Comparison of ENCODE assay signal across 12 cellular contexts in the genomic region with DNA sequence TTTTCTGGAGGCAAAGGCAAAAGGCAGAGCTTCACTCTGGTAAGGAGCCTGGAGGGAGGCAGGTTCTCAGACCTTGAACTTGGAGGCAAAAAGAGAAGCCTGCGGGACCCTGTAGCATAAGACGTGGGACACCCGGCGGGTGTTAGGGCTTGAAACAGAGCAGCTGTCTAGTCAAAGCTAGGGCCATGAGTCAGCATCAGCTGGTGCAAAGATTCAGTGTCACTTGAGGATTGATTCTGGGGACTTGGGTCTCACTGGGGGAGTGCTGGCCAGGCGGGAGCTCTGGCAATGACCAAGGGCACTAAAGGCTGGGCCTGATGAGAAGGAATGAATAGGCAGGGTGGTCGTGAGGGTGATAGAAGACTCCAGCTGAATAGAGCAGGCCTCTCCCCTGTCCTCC.
A peak's percentile ranks its signal among the peaks of the same experiment; 100 is the strongest.
DNase-seq lines count a peak whose midpoint lies in the region; ATAC-seq and TF ChIP-seq lines count a peak whose summit lies in the region.
"Had no signal": no experiment of that assay in that cellular context is flagged by ENCODE, and none has a peak within 500 bp of the region (broad histone marks: within the 10 kb centered on the region; RNA-seq: fewer than 3 reads in every experiment).

No MANE protein-coding gene starts in this region.

- H3K27ac ChIP-seq in rectal smooth muscle tissue (ENCODE audit: low read depth, low read length), result peak overlapping the region; percentile 59

- ATAC-seq in left cardiac atrium, result peak; percentile 49 to 83
- no peak for ATAC-seq in GM18858 (IDR thresholded peaks at IDR 0.05; ENCODE audit: unreplicated experiment)
- no peak for ATAC-seq in GM21447 (IDR thresholded peaks at IDR 0.05; ENCODE audit: unreplicated experiment)
- ATAC-seq in sciatic nerve, result no peak

- peaks cover 49% of the 10 kb centered on the region for H3K4me1 ChIP-seq in rectal smooth muscle tissue (ENCODE audit: control insufficient read depth, insufficient read depth, low read length)

- H3K4me3 ChIP-seq in cardiac fibroblast (replicated peaks in 1 of 2; ENCODE audit: low read depth in 2 of 2, low read length in 2 of 2) (no peak overlapping the region), rectal smooth muscle tissue (ENCODE audit: low read length) (no peak overlapping the region)

- TF ChIP-seq CTCF in cardiac fibroblast (IDR thresholded peaks at IDR 0.05; ENCODE audit: low read depth, low read length), result no peak

- peak; percentile 48 for DNase-seq in Ammon's horn (ENCODE audit: low spot score)
- peak; percentile 31 for DNase-seq in cardiac fibroblast (ENCODE audit: low read depth in 2 of 2)
- DNase-seq in left cardiac atrium, result peak; percentile 36
- no peak for DNase-seq in sciatic nerve (ENCODE audit: low spot score)
- no peak for DNase-seq in NCI-H748 (lab: John Stamatoyannopoulos, UW; ENCODE audit: unreplicated experiment)
- DNase-seq: activated naive CD4-positive, alpha-beta T cell treated with anti-CD3 and anti-CD28 coated beads, Interleukin-2, amount 50 U/mL, for 16 hours; KG1; NCI-H1436 treated with DMSO at 0.1 percent for 48 hours; NCI-H524 treated with DMSO at 0.1 percent for 48 hours had no signal

- H3K27me3 ChIP-seq in rectal smooth muscle tissue (ENCODE audit: control insufficient read depth, insufficient read depth, low read length), result no peaks in the 10 kb centered on the region

- H3K36me3 ChIP-seq in rectal smooth muscle tissue (ENCODE audit: control insufficient read depth, insufficient read depth, low read length), result no peaks in the 10 kb centered on the region

- intact Hi-C loops in left cardiac atrium (cut with DNase I) (no loop called here), sciatic nerve (cut with DNase I) (no loop called here)

- H3K9ac ChIP-seq in rectal smooth muscle tissue (ENCODE audit: low read length), result no peak overlapping the region

Comparison
In these comparisons a context has a peak if more than half of its experiments do, and no peak if none do; other contexts are left out.
1. DNase-seq: peak in Ammon's horn (single experiment), cardiac fibroblast (2 of 2) and left cardiac atrium (single experiment); none in sciatic nerve (single experiment) and NCI-H748 (single experiment).
2. ATAC-seq: peak in left cardiac atrium (2 of 2); none in GM18858 (single experiment), GM21447 (single experiment) and sciatic nerve (single experiment).